In genomic region chr13:110293649-110294048, GRCh38 we compare ENCODE assay signal across 21 cellular contexts. TPM values are rescaled to one million over a fixed set of nuclear protein-coding genes. Genes with fewer than 3 reads are reported as not detected.
DNase-seq lines count a peak whose midpoint lies in the region; ATAC-seq, FAIRE-seq and TF ChIP-seq lines count a peak whose summit lies in the region.
"Had no signal": no experiment of that assay in that cellular context is flagged by ENCODE, and none has a peak within 500 bp of the region (broad histone marks: within the 10 kb centered on the region; RNA-seq: fewer than 3 reads in every experiment).

No MANE protein-coding gene starts in this region.

- H3K27me3 ChIP-seq in esophagus squamous epithelium, result peaks cover 0 to 8% (median 0%) of the 10 kb centered on the region in 4 donors
- H3K27me3 ChIP-seq in stomach, result peaks cover 0 to 19% (median 6%) of the 10 kb centered on the region in 3 donors
- H3K27me3 ChIP-seq: MG63 had no signal

- no peaks in the 10 kb centered on the region for H3K36me3 ChIP-seq in esophagus squamous epithelium
- peaks cover 0 to 5% (median 0%) of the 10 kb centered on the region in 4 donors for H3K36me3 ChIP-seq in stomach
- H3K36me3 ChIP-seq: MG63 had no signal

- no peak for TF ChIP-seq CTCF in coronary artery (IDR thresholded peaks at IDR 0.05)
- no peak for TF ChIP-seq CTCF in esophagus squamous epithelium (IDR thresholded peaks at IDR 0.05)
- TF ChIP-seq CTCF in stomach (IDR thresholded peaks at IDR 0.05), result no peak

- 47 to 57% methylated on average over 3 of the region's 3 CpGs for WGBS in esophagus squamous epithelium, 2 donors
- 56 to 76% (median 70%) methylated on average over 3 of the region's 3 CpGs for WGBS in stomach, 5 donors

- H3K4me3 ChIP-seq in coronary artery, result peak overlapping the region; percentile 16
- no peak overlapping the region for H3K4me3 ChIP-seq in esophagus squamous epithelium
- H3K4me3 ChIP-seq in stomach, result no peak overlapping the region
- H3K4me3 ChIP-seq: A549, GM12878, MG63 had no signal

- TF ChIP-seq POLR2A in esophagus squamous epithelium (IDR thresholded peaks at IDR 0.05), result no peak
- no peak for TF ChIP-seq POLR2A in stomach (IDR thresholded peaks at IDR 0.05)
- no peak for TF ChIP-seq POLR2A in GM12892 (IDR thresholded peaks at IDR 0.05; ENCODE audit: low read depth, low read length)

- no peak for TF ChIP-seq EP300 in stomach (IDR thresholded peaks at IDR 0.05)

- no peak for FAIRE-seq in GM12892 (lab: Jason Lieb, UNC)
- FAIRE-seq: A549, GM12878, GM19239 had no signal

- ATAC-seq in left lobe of liver (peak; percentile 31), HG03196 (IDR thresholded peaks at IDR 0.05; ENCODE audit: unreplicated experiment) (no peak), HG02759 (IDR thresholded peaks at IDR 0.05; ENCODE audit: unreplicated experiment) (no peak)
- ATAC-seq: A549, GM12878, PC-3 had no signal

- peak; percentile 45 for DNase-seq in coronary artery (ENCODE audit: low spot score)
- DNase-seq in esophagus squamous epithelium (lab: John Stamatoyannopoulos, UW), result no peak
- no peak for DNase-seq in left lobe of liver (ENCODE audit: low spot score)
- no peak for DNase-seq in stomach
- DNase-seq in NCI-H2029 (lab: John Stamatoyannopoulos, UW), result no peak
- DNase-seq in GM12892 (ENCODE audit: insufficient read length), result no peak
- DNase-seq: COR-L47; DMS79; GOT3; MG63; NCI-H1105; NCI-H1694 treated with DMSO at 0.1 percent for 48 hours; NCI-H69; NK-92 treated with Interleukin-12 subunit alpha and Interleukin-12 subunit beta, amount 100 ng/mL, for 24 hours; PC-3 had no signal

- H3K9me3 ChIP-seq in esophagus squamous epithelium, result no peaks in the 10 kb centered on the region
- H3K9me3 ChIP-seq in stomach, result no peaks in the 10 kb centered on the region
- H3K9me3 ChIP-seq: A549, MG63 had no signal

- intact Hi-C loops in esophagus squamous epithelium (cut with DNase I), result no loop called here
- intact Hi-C loops in stomach (cut with DNase I; ENCODE audit: low total_unique reads), result no loop called here

- H3K4me1 ChIP-seq in esophagus squamous epithelium (peaks cover 0 to 42% (median 12%) of the 10 kb centered on the region in 3 donors), stomach (peaks cover 0 to 67% (median 22%) of the 10 kb centered on the region in 4 donors)
- H3K4me1 ChIP-seq: A549 had no signal

- H3K27ac ChIP-seq in coronary artery, result peak overlapping the region in 1 of 2 donors; percentile 81
- H3K27ac ChIP-seq in esophagus squamous epithelium, result peak overlapping the region; percentile 9 to 70 (median 57)
- peak overlapping the region; percentile 17 to 82 (median 46) for H3K27ac ChIP-seq in stomach
- H3K27ac ChIP-seq: A549 had no signal

RNA-seq across cellular contexts. Expression of gene COL4A1, which starts 13.3 kb away (rescaled TPM):
- 10 to 100 TPM in 3 of 4 donors, 1 to 10 TPM in 1; 8.9 to 97.1 (median 40.2) TPM for total RNA-seq in esophagus squamous epithelium
- total RNA-seq in left lobe of liver, result 9.1 TPM
- total RNA-seq in stomach, result 100 to 1,000 TPM; 132 to 798 (median 175) TPM
- 10 to 100 TPM; 18.8 to 59.0 (median 30.6) TPM for polyA plus RNA-seq in stomach
- polyA plus RNA-seq in GM12892 (2012; ENCODE audit: missing spikeins), result not detected

RNA-seq across cellular contexts. Expression of gene COL4A2, which starts 13.4 kb away (rescaled TPM):
- total RNA-seq in esophagus squamous epithelium (100 to 1,000 TPM in 1 of 4 donors, 10 to 100 TPM in 3; 11.9 to 102 (median 43.5) TPM), left lobe of liver (12.4 TPM), stomach (100 to 1,000 TPM; 134 to 531 (median 366) TPM)
- polyA plus RNA-seq in stomach, result 10 to 100 TPM; 24.0 to 96.6 (median 38.4) TPM
- 0.32 TPM for polyA plus RNA-seq in GM12892 (2012; ENCODE audit: missing spikeins)
- polyA plus RNA-seq: CD14-positive monocyte had no signal
